21 cellular contexts compared by ENCODE assay signal in the genomic region with DNA sequence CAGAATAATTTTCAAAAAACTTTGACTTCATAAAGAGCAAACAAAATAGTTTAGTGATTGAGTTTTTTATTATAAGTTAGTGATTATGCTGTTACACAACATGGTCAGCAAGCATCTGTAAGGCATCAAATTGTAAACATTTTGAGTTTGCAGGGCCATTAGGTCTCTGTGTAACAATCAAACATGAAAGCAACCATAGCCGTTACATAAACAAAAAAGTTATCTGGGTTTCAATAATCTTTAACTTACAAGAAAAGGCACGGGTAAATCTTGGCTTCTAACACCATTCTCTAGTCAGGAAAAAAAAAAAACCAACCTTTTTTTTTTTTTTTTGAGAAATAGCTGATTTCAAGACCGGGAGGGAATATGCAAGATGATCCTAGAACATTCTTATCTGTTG.
DNase-seq lines count a peak whose midpoint lies in the region; ATAC-seq and TF ChIP-seq lines count a peak whose summit lies in the region.
"Had no signal": no experiment of that assay in that cellular context is flagged by ENCODE, and none has a peak within 500 bp of the region (broad histone marks: within the 10 kb centered on the region; RNA-seq: fewer than 3 reads in every experiment).

No MANE protein-coding gene starts in this region.

- H3K36me3 ChIP-seq in SU-DHL-6 (ENCODE audit: low read length): no peaks in the 10 kb centered on the region
- H3K36me3 ChIP-seq in hepatocyte (replicated peaks; ENCODE audit: insufficient read depth, low read depth): no peaks in the 10 kb centered on the region
- no peaks in the 10 kb centered on the region for H3K36me3 ChIP-seq in smooth muscle cell (ENCODE audit: low read depth)

- H3K4me2 ChIP-seq in SU-DHL-6 (ENCODE audit: low read depth, low read length, poor library complexity, severe bottlenecking): no peak overlapping the region
- no peak overlapping the region for H3K4me2 ChIP-seq in hepatocyte
- H3K4me2 ChIP-seq in smooth muscle cell: no peak overlapping the region
- H3K4me2 ChIP-seq: A549 had no signal

- H3K9me2 ChIP-seq in SU-DHL-6 (replicated peaks; ENCODE audit: insufficient read depth, low read length) (no peaks in the 10 kb centered on the region), hepatocyte (replicated peaks; ENCODE audit: insufficient read depth) (no peaks in the 10 kb centered on the region)

- H3K27ac ChIP-seq in SU-DHL-6 (ENCODE audit: low read depth, low read length) (no peak overlapping the region), hepatocyte (no peak overlapping the region), smooth muscle cell (ENCODE audit: low read depth) (no peak overlapping the region)
- H3K27ac ChIP-seq: 22Rv1, A549, C4-2B had no signal

- H2AFZ ChIP-seq in SU-DHL-6 (ENCODE audit: low read depth, low read length, severe bottlenecking) (peak overlapping the region; percentile 68), hepatocyte (no peak overlapping the region), smooth muscle cell (ENCODE audit: low read depth) (peak overlapping the region; percentile 78)

- TF ChIP-seq CTCF in SU-DHL-6 (IDR thresholded peaks at IDR 0.05; ENCODE audit: insufficient read depth, low read length, poor library complexity, severe bottlenecking): no peak
- TF ChIP-seq CTCF in hepatocyte (IDR thresholded peaks at IDR 0.05; ENCODE audit: poor library complexity): no peak
- TF ChIP-seq CTCF in smooth muscle cell (IDR thresholded peaks at IDR 0.05; ENCODE audit: borderline replicate concordance, insufficient read depth, poor library complexity, severe bottlenecking): no peak

- no peak overlapping the region for H3K4me3 ChIP-seq in SU-DHL-6 (ENCODE audit: insufficient read depth, low read length, poor library complexity, severe bottlenecking)
- no peak overlapping the region for H3K4me3 ChIP-seq in hepatocyte
- no peak overlapping the region for H3K4me3 ChIP-seq in smooth muscle cell
- H3K4me3 ChIP-seq: A549, K562 had no signal

- H3F3A ChIP-seq in SU-DHL-6 (ENCODE audit: insufficient read depth) (no peaks in the 10 kb centered on the region), smooth muscle cell (ENCODE audit: low read depth) (no peaks in the 10 kb centered on the region)

- DNase-seq in Caki2 (ENCODE audit: low read depth) (peak; percentile 1), hepatocyte (ENCODE audit: low spot score) (peak; percentile 3), smooth muscle cell (lab: John Stamatoyannopoulos, UW; ENCODE audit: unreplicated experiment) (no peak), DMS 273 (lab: John Stamatoyannopoulos, UW; ENCODE audit: unreplicated experiment) (no peak), HPDE6-E6E7 (ENCODE audit: extremely low spot score) (no peak)
- DNase-seq: AML-193; CD4-positive, alpha-beta T cell; DMS79 treated with DMSO at 0.1 percent for 48 hours; GF-D8; GOT3; H7; HFFc6; IMR-90 had no signal

- no peaks in the 10 kb centered on the region for H3K4me1 ChIP-seq in hepatocyte (ENCODE audit: insufficient read depth)
- no peaks in the 10 kb centered on the region for H3K4me1 ChIP-seq in smooth muscle cell (ENCODE audit: low read depth)
- H3K4me1 ChIP-seq: A549, Caco-2 had no signal

- in situ Hi-C loops in Caki2 (cut with HindIII; ENCODE audit: low pct_unique_long_range_greater_than_20kb, low sequenced_read_pairs): no loop called here

- H3K9me3 ChIP-seq in SU-DHL-6 (ENCODE audit: insufficient read depth, low read length): 0 out of 2 replicates have a peak, but pooled peaks cover 4% of the 10 kb centered on the region
- no peaks in the 10 kb centered on the region for H3K9me3 ChIP-seq in hepatocyte (ENCODE audit: low read depth)
- no peaks in the 10 kb centered on the region for H3K9me3 ChIP-seq in smooth muscle cell (replicated peaks; ENCODE audit: low read depth)
- H3K9me3 ChIP-seq: A549 had no signal

- no peak for ATAC-seq in HG03442 (IDR thresholded peaks at IDR 0.05; ENCODE audit: unreplicated experiment)
- ATAC-seq: A549, HCT116, K562 had no signal

- H3K79me2 ChIP-seq in SU-DHL-6 (ENCODE audit: insufficient read depth, low read length) (no peaks in the 10 kb centered on the region), hepatocyte (no peaks in the 10 kb centered on the region), smooth muscle cell (ENCODE audit: low read depth) (no peaks in the 10 kb centered on the region)

- 11% methylated on average over 3 of the region's 3 CpGs for WGBS in hepatocyte (ENCODE audit: low lambda C conversion rate, missing lambda C conversion rate)
- WGBS in smooth muscle cell (ENCODE audit: low lambda C conversion rate): 35% methylated on average over 3 of the region's 3 CpGs

- H4K20me1 ChIP-seq in SU-DHL-6 (ENCODE audit: low read depth, low read length) (no peaks in the 10 kb centered on the region), hepatocyte (ENCODE audit: insufficient read depth, poor library complexity, severe bottlenecking) (no peaks in the 10 kb centered on the region), smooth muscle cell (ENCODE audit: low read depth) (no peaks in the 10 kb centered on the region)

- H3K9ac ChIP-seq in SU-DHL-6 (ENCODE audit: low read length) (no peak overlapping the region), smooth muscle cell (ENCODE audit: low read depth) (no peak overlapping the region)

- H3K27me3 ChIP-seq in SU-DHL-6 (ENCODE audit: low read length) (no peaks in the 10 kb centered on the region), hepatocyte (no peaks in the 10 kb centered on the region), smooth muscle cell (ENCODE audit: low read depth) (no peaks in the 10 kb centered on the region)

Comparison
In these comparisons a context has a peak if more than half of its experiments do, and no peak if none do; other contexts are left out.
1. DNase-seq: peak in Caki2 (single experiment) and hepatocyte (single experiment); none in smooth muscle cell (single experiment), DMS 273 (single experiment) and HPDE6-E6E7 (single experiment).